18 cellular contexts compared by ENCODE assay signal in the genomic region with DNA sequence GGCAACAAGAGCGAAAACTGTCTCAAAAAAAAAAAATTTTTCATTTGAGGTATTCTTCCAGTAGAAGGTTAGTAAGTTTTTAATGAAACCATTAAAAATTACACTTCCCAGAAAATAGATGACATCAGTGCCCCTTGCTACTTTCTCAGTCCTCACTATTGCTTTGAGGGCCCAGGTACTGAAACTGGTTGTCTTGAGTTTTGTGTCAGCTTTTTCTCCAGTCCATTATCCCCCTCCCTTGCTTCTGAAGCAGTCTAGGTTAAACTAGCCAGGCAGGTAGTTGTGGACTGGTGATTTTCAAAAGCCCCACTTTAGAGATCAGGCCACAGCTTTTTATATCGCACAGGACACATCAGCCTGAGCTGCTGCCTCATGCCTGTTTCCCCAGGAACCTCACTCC. TPM values are rescaled to one million over a fixed set of nuclear protein-coding genes. Genes with fewer than 3 reads are reported as not detected.
DNase-seq lines count a peak whose midpoint lies in the region; ATAC-seq and TF ChIP-seq lines count a peak whose summit lies in the region.
"Had no signal": no experiment of that assay in that cellular context is flagged by ENCODE, and none has a peak within 500 bp of the region (broad histone marks: within the 10 kb centered on the region; RNA-seq: fewer than 3 reads in every experiment).

No MANE protein-coding gene starts in this region.

- no peak for DNase-seq in activated T-cell treated with anti-CD3 and anti-CD28 coated beads, Interleukin-2, amount 50 U/mL, for 72 hours
- DNase-seq in activated T-cell treated with anti-CD3 and anti-CD28 coated beads, Interleukin-2, amount 50 U/mL, for 4 hours, result no peak
- DNase-seq in MM.1S, result peak; percentile 75
- no peak for DNase-seq in activated naive CD8-positive, alpha-beta T cell treated with anti-CD3 and anti-CD28 coated beads, Interleukin-2, amount 50 U/mL, for 24 hours
- DNase-seq in stimulated activated naive CD8-positive, alpha-beta T cell treated with anti-CD3 and anti-CD28 coated beads, Interleukin-15, amount 100 ng/mL, for 72 hours, result no peak
- DNase-seq in uterus, result no peak
- DNase-seq in GM20000 (ENCODE audit: low spot score), result no peak
- DNase-seq: GF-D8, HFFc6, NCI-H1105, NCI-H1694, NCI-H524 treated with DMSO at 0.1 percent for 48 hours, SHP77 treated with DMSO at 0.1 percent for 48 hours had no signal

- H3K36me3 ChIP-seq in MM.1S (replicated peaks; ENCODE audit: insufficient read depth, low read length) (peaks cover 2% of the 10 kb centered on the region; the same call in 1 of the 2 replicates), uterus (no peaks in the 10 kb centered on the region)
- H3K36me3 ChIP-seq: MG63 had no signal

- H3K9me3 ChIP-seq in MM.1S (replicated peaks; ENCODE audit: insufficient read depth, low read length) (no peaks in the 10 kb centered on the region), uterus (no peaks in the 10 kb centered on the region)
- H3K9me3 ChIP-seq: MG63 had no signal

- H3K4me1 ChIP-seq in MM.1S (ENCODE audit: low read length) (peaks cover 66% of the 10 kb centered on the region), uterus (no peaks in the 10 kb centered on the region)

- intact Hi-C loops in uterus (cut with DNase I; ENCODE audit: low total_unique reads), result no loop called here

- H3K36me3 Mint-ChIP-seq in activated T-cell treated with anti-CD3 and anti-CD28 coated beads, Interleukin-2, amount 50 U/mL, for 72 hours (ENCODE audit: insufficient read depth in 2 of 2), result peaks cover 0 to 7% of the 10 kb centered on the region in 2 donors
- H3K36me3 Mint-ChIP-seq in activated T-cell treated with anti-CD3 and anti-CD28 coated beads, Interleukin-2, amount 50 U/mL, for 4 hours (ENCODE audit: insufficient read depth), result peaks cover 23% of the 10 kb centered on the region
- peaks cover 14% of the 10 kb centered on the region for H3K36me3 Mint-ChIP-seq in activated naive CD8-positive, alpha-beta T cell treated with anti-CD3 and anti-CD28 coated beads, Interleukin-2, amount 50 U/mL, for 24 hours (ENCODE audit: low read depth)

- H3K27me3 ChIP-seq in MM.1S (replicated peaks; ENCODE audit: insufficient read depth, low read length), result no peaks in the 10 kb centered on the region
- no peaks in the 10 kb centered on the region for H3K27me3 ChIP-seq in uterus
- H3K27me3 ChIP-seq: MG63 had no signal

- peak overlapping the region; percentile 93 for H3K27ac ChIP-seq in MM.1S (ENCODE audit: low read length)
- no peak overlapping the region for H3K27ac ChIP-seq in uterus
- H3K27ac ChIP-seq: C4-2B had no signal

- TF ChIP-seq CTCF in MM.1S (IDR thresholded peaks at IDR 0.05; ENCODE audit: low read length), result no peak
- TF ChIP-seq CTCF in uterus (IDR thresholded peaks at IDR 0.05), result no peak
- no peak for TF ChIP-seq CTCF in GM20000 (IDR thresholded peaks at IDR 0.05; ENCODE audit: extremely low read depth, missing control alignments)

- no peaks in the 10 kb centered on the region for H4K20me1 ChIP-seq in MM.1S (ENCODE audit: insufficient read depth, low read length)

- peak overlapping the region; percentile 69 for H3K27ac Mint-ChIP-seq in activated T-cell treated with anti-CD3 and anti-CD28 coated beads, Interleukin-2, amount 50 U/mL, for 72 hours
- peak overlapping the region; percentile 15 for H3K27ac Mint-ChIP-seq in activated naive CD8-positive, alpha-beta T cell treated with anti-CD3 and anti-CD28 coated beads, Interleukin-2, amount 50 U/mL, for 24 hours
- peak overlapping the region; percentile 72 to 93 for H3K27ac Mint-ChIP-seq in stimulated activated naive CD8-positive, alpha-beta T cell treated with anti-CD3 and anti-CD28 coated beads, Interleukin-15, amount 100 ng/mL, for 72 hours

- peak overlapping the region; percentile 62 for H3K9ac ChIP-seq in MM.1S (ENCODE audit: low read length)

- H3K79me2 ChIP-seq in MM.1S (ENCODE audit: low read length), result peaks cover 51% of the 10 kb centered on the region

- no peak overlapping the region for H2AFZ ChIP-seq in MM.1S (ENCODE audit: low read length)

- H3K9me2 ChIP-seq in MM.1S (replicated peaks; ENCODE audit: insufficient read depth, low read length), result no peaks in the 10 kb centered on the region

- H3K4me3 ChIP-seq in MM.1S (ENCODE audit: low read length) (peak overlapping the region; percentile 8; the same call in 1 of the 2 replicates), uterus (no peak overlapping the region)
- H3K4me3 ChIP-seq: MG63 had no signal

- H3K4me1 Mint-ChIP-seq in activated T-cell treated with anti-CD3 and anti-CD28 coated beads, Interleukin-2, amount 50 U/mL, for 72 hours (ENCODE audit: low read depth), result peaks cover 16% of the 10 kb centered on the region
- peaks cover 10% of the 10 kb centered on the region for H3K4me1 Mint-ChIP-seq in activated T-cell treated with anti-CD3 and anti-CD28 coated beads, Interleukin-2, amount 50 U/mL, for 4 hours (ENCODE audit: low read depth)
- H3K4me1 Mint-ChIP-seq in activated naive CD8-positive, alpha-beta T cell treated with anti-CD3 and anti-CD28 coated beads, Interleukin-2, amount 50 U/mL, for 24 hours, result peaks cover 12% of the 10 kb centered on the region
- H3K4me1 Mint-ChIP-seq in stimulated activated naive CD8-positive, alpha-beta T cell treated with anti-CD3 and anti-CD28 coated beads, Interleukin-15, amount 100 ng/mL, for 72 hours, result peaks cover 34% of the 10 kb centered on the region

- no peak overlapping the region for H3K4me3 Mint-ChIP-seq in activated T-cell treated with anti-CD3 and anti-CD28 coated beads, Interleukin-2, amount 50 U/mL, for 72 hours
- H3K4me3 Mint-ChIP-seq in activated T-cell treated with anti-CD3 and anti-CD28 coated beads, Interleukin-2, amount 50 U/mL, for 4 hours, result no peak overlapping the region
- no peak overlapping the region for H3K4me3 Mint-ChIP-seq in activated naive CD8-positive, alpha-beta T cell treated with anti-CD3 and anti-CD28 coated beads, Interleukin-2, amount 50 U/mL, for 24 hours
- no peak overlapping the region for H3K4me3 Mint-ChIP-seq in stimulated activated naive CD8-positive, alpha-beta T cell treated with anti-CD3 and anti-CD28 coated beads, Interleukin-15, amount 100 ng/mL, for 72 hours
- H3K4me3 Mint-ChIP-seq: HFFc6 had no signal

- H3K9me3 Mint-ChIP-seq in activated T-cell treated with anti-CD3 and anti-CD28 coated beads, Interleukin-2, amount 50 U/mL, for 72 hours, result no peaks in the 10 kb centered on the region
- H3K9me3 Mint-ChIP-seq in activated T-cell treated with anti-CD3 and anti-CD28 coated beads, Interleukin-2, amount 50 U/mL, for 4 hours, result no peaks in the 10 kb centered on the region
- H3K9me3 Mint-ChIP-seq in activated naive CD8-positive, alpha-beta T cell treated with anti-CD3 and anti-CD28 coated beads, Interleukin-2, amount 50 U/mL, for 24 hours, result no peaks in the 10 kb centered on the region
- no peaks in the 10 kb centered on the region for H3K9me3 Mint-ChIP-seq in stimulated activated naive CD8-positive, alpha-beta T cell treated with anti-CD3 and anti-CD28 coated beads, Interleukin-15, amount 100 ng/mL, for 72 hours
- H3K9me3 Mint-ChIP-seq: HFFc6 had no signal

- peak overlapping the region; percentile 76 for H3K4me2 ChIP-seq in MM.1S (ENCODE audit: low read depth, low read length)

- ATAC-seq in activated T-cell treated with anti-CD3 and anti-CD28 coated beads, Interleukin-2, amount 50 U/mL, for 72 hours (replicated peaks in 1 of 2), result no peak
- ATAC-seq in activated T-cell treated with anti-CD3 and anti-CD28 coated beads, Interleukin-2, amount 50 U/mL, for 4 hours, result no peak
- no peak for ATAC-seq in activated naive CD8-positive, alpha-beta T cell treated with anti-CD3 and anti-CD28 coated beads, Interleukin-2, amount 50 U/mL, for 24 hours
- ATAC-seq in stimulated activated naive CD8-positive, alpha-beta T cell treated with anti-CD3 and anti-CD28 coated beads, Interleukin-15, amount 100 ng/mL, for 72 hours, result peak; percentile 73
- ATAC-seq: HepG2 had no signal

- H3K27me3 Mint-ChIP-seq in activated T-cell treated with anti-CD3 and anti-CD28 coated beads, Interleukin-2, amount 50 U/mL, for 72 hours (ENCODE audit: low read depth), result no peaks in the 10 kb centered on the region
- no peaks in the 10 kb centered on the region for H3K27me3 Mint-ChIP-seq in activated T-cell treated with anti-CD3 and anti-CD28 coated beads, Interleukin-2, amount 50 U/mL, for 4 hours (ENCODE audit: low read depth)
- H3K27me3 Mint-ChIP-seq in activated naive CD8-positive, alpha-beta T cell treated with anti-CD3 and anti-CD28 coated beads, Interleukin-2, amount 50 U/mL, for 24 hours, result no peaks in the 10 kb centered on the region
- H3K27me3 Mint-ChIP-seq in stimulated activated naive CD8-positive, alpha-beta T cell treated with anti-CD3 and anti-CD28 coated beads, Interleukin-15, amount 100 ng/mL, for 72 hours, result no peaks in the 10 kb centered on the region

- H3F3A ChIP-seq in MM.1S (ENCODE audit: insufficient read depth, low read length), result peaks cover 36% of the 10 kb centered on the region

- TF ChIP-seq POLR2A in uterus (IDR thresholded peaks at IDR 0.05), result no peak

RNA-seq across cellular contexts. Expression of gene SMCR8, which starts 10.9 kb away (rescaled TPM):
- 10 to 100 TPM; 17.3 to 18.7 TPM for total RNA-seq in activated T-cell treated with anti-CD3 and anti-CD28 coated beads, Interleukin-2, amount 50 U/mL, for 72 hours
- total RNA-seq in activated T-cell treated with anti-CD3 and anti-CD28 coated beads, Interleukin-2, amount 50 U/mL, for 4 hours, result 10 to 100 TPM; 20.3 to 22.3 (median 22.1) TPM
- total RNA-seq in uterus, result 10 to 100 TPM in 2 of 4 donors, 1 to 10 TPM in 2; 3.6 to 16.2 (median 10.1) TPM

RNA-seq across cellular contexts. Expression of gene TOP3A, which starts 11.2 kb away (rescaled TPM):
- total RNA-seq in activated T-cell treated with anti-CD3 and anti-CD28 coated beads, Interleukin-2, amount 50 U/mL, for 72 hours, result 10 to 100 TPM; 72.0 to 90.6 TPM
- total RNA-seq in activated T-cell treated with anti-CD3 and anti-CD28 coated beads, Interleukin-2, amount 50 U/mL, for 4 hours, result 10 to 100 TPM; 76.2 to 82.7 (median 76.4) TPM
- total RNA-seq in uterus, result 10 to 100 TPM; 28.9 to 89.7 (median 63.4) TPM

RNA-seq across cellular contexts. Expression of gene SHMT1, which starts 37.3 kb away (rescaled TPM):
- total RNA-seq in activated T-cell treated with anti-CD3 and anti-CD28 coated beads, Interleukin-2, amount 50 U/mL, for 72 hours, result 10 to 100 TPM; 37.3 to 65.6 TPM
- total RNA-seq in activated T-cell treated with anti-CD3 and anti-CD28 coated beads, Interleukin-2, amount 50 U/mL, for 4 hours, result 10 to 100 TPM; 26.5 to 36.9 (median 29.7) TPM
- total RNA-seq in uterus, result 10 to 100 TPM; 10.9 to 35.9 (median 31.5) TPM

RNA-seq across cellular contexts. Expression of gene EVPLL, which starts 51.5 kb away (rescaled TPM):
- total RNA-seq in activated T-cell treated with anti-CD3 and anti-CD28 coated beads, Interleukin-2, amount 50 U/mL, for 72 hours, result not detected
- under 1 TPM in 2 of 3 donors, not detected in 1; 0.14 to 0.18 TPM for total RNA-seq in activated T-cell treated with anti-CD3 and anti-CD28 coated beads, Interleukin-2, amount 50 U/mL, for 4 hours
- total RNA-seq in uterus, result not detected
- total RNA-seq: A673, Daoy, HFFc6 had no signal

Comparison
In these comparisons a context has a peak if more than half of its experiments do, and no peak if none do; other contexts are left out.
1. H3K27ac Mint-ChIP-seq: peak in every context shown above with its lines; median percentile 82 in stimulated activated naive CD8-positive, alpha-beta T cell treated with anti-CD3 and anti-CD28 coated beads, Interleukin-15, amount 100 ng/mL, for 72 hours; 69 in activated T-cell treated with anti-CD3 and anti-CD28 coated beads, Interleukin-2, amount 50 U/mL, for 72 hours; 15 in activated naive CD8-positive, alpha-beta T cell treated with anti-CD3 and anti-CD28 coated beads, Interleukin-2, amount 50 U/mL, for 24 hours.